In the genomic region with DNA sequence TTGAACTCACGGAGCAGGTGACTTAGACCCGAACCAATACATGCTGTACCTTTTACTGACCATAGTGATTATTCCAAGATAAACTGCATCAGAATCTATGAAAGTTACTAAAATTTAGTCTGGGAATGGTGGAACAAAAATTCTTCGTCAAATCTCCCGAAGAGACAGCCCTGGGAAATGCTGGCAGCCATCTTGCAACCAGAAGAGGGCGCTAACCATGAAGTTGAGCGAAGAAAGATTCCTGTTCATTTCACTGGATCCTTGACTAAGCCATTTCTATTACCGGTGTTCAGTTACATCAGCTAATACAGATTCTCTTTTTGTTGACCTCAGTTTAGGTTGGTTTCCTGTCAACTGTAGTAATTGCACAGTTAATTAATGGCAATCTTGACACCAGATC, we compare ENCODE assay signal across 12 cellular contexts.
A peak's percentile ranks its signal among the peaks of the same experiment; 100 is the strongest.
DNase-seq lines count a peak whose midpoint lies in the region; ATAC-seq, FAIRE-seq and TF ChIP-seq lines count a peak whose summit lies in the region.
"Had no signal": no experiment of that assay in that cellular context is flagged by ENCODE, and none has a peak within 500 bp of the region (broad histone marks: within the 10 kb centered on the region; RNA-seq: fewer than 3 reads in every experiment).

No MANE protein-coding gene starts in this region.

- no peak overlapping the region for H3K4me2 ChIP-seq in keratinocyte (ENCODE audit: control insufficient read depth, extremely low read depth, insufficient read depth, low read depth, low read length)

- no peaks in the 10 kb centered on the region for H3K4me1 Mint-ChIP-seq in CD4-positive, alpha-beta T cell (ENCODE audit: low read depth)
- H3K4me1 Mint-ChIP-seq: activated naive CD8-positive, alpha-beta T cell treated with anti-CD3 and anti-CD28 coated beads, Interleukin-2, amount 10 ng/mL, durations not matched to agents 7 days and 5 days had no signal

- TF ChIP-seq POLR2A in GM12892 (IDR thresholded peaks at IDR 0.05; ENCODE audit: low read depth, low read length) (no peak), spleen (IDR thresholded peaks at IDR 0.05) (no peak)

- peak; percentile 13 for TF ChIP-seq CTCF in CD4-positive, alpha-beta T cell (IDR thresholded peaks at IDR 0.05)
- TF ChIP-seq CTCF in keratinocyte (optimal IDR thresholded peaks at IDR 0.05 in 1 of 3, IDR thresholded peaks at IDR 0.05 in 1 of 3, conservative IDR thresholded peaks at IDR 0.05 in 1 of 3; ENCODE audit: extremely low read depth in 1 of 3, insufficient read depth in 2 of 3, low read length in 3 of 3) (peak; percentile 37 to 58 (median 41)), spleen (IDR thresholded peaks at IDR 0.05 in 8 of 11, conservative IDR thresholded peaks at IDR 0.05 in 3 of 11) (no peak)

- H3K9ac ChIP-seq in keratinocyte (ENCODE audit: control insufficient read depth, extremely low read depth, insufficient read depth, low read length): no peak overlapping the region

- H3K27ac ChIP-seq in CD4-positive, alpha-beta T cell (ENCODE audit: low read depth, low read length): no peak overlapping the region
- H3K27ac ChIP-seq in keratinocyte (ENCODE audit: control insufficient read depth, insufficient read depth, low read length) (no peak overlapping the region), spleen (no peak overlapping the region)

- ATAC-seq in CD4-positive, alpha-beta T cell (ENCODE audit: poor library complexity): no peak

- H3K36me3 ChIP-seq in keratinocyte (ENCODE audit: control insufficient read depth in 2 of 2, extremely low read depth in 1 of 2, insufficient read depth in 2 of 2, low read length in 2 of 2) (no peaks in the 10 kb centered on the region), spleen (peaks cover 0 to 25% (median 0%) of the 10 kb centered on the region in 6 donors)

- no peaks in the 10 kb centered on the region for H3K9me3 Mint-ChIP-seq in CD4-positive, alpha-beta T cell
- H3K9me3 Mint-ChIP-seq: activated naive CD8-positive, alpha-beta T cell treated with anti-CD3 and anti-CD28 coated beads, Interleukin-2, amount 10 ng/mL, durations not matched to agents 7 days and 5 days had no signal

- H3K27me3 Mint-ChIP-seq in CD4-positive, alpha-beta T cell: no peaks in the 10 kb centered on the region
- H3K27me3 Mint-ChIP-seq: activated naive CD8-positive, alpha-beta T cell treated with anti-CD3 and anti-CD28 coated beads, Interleukin-2, amount 10 ng/mL, durations not matched to agents 7 days and 5 days had no signal

- intact Hi-C loops in CD4-positive, alpha-beta T cell (cut with DNase I, micrococcal nuclease): loop anchor here in 1 of 2 experiments (10.0 kb wide), 1 partner anchor 524 kb away; no protein-coding TSS in a partner anchor
- intact Hi-C loops in spleen (cut with DNase I; ENCODE audit: low total_unique reads): no loop called here

- CTCF ChIA-PET in CD4-positive, alpha-beta T cell (lab: Charles Lee): no interaction called here

- H3K4me3 ChIP-seq in keratinocyte (ENCODE audit: control insufficient read depth in 2 of 3, extremely low read depth in 1 of 3, insufficient read depth in 2 of 3, low read depth in 1 of 3, low read length in 3 of 3) (no peak overlapping the region), spleen (no peak overlapping the region)

- POLR2A ChIA-PET in CD4-positive, alpha-beta T cell (lab: Charles Lee): no interaction called here

- H3K36me3 Mint-ChIP-seq in CD4-positive, alpha-beta T cell (ENCODE audit: low read depth): peaks cover 45% of the 10 kb centered on the region

- in situ Hi-C loops in SK-MEL-5 (cut with HindIII; ENCODE audit: low pct_unique_long_range_greater_than_20kb, low sequenced_read_pairs): no loop called here

- FAIRE-seq in GM12892 (lab: Jason Lieb, UNC) (peak; percentile 17), keratinocyte (lab: Jason Lieb, UNC) (no peak)

- no peak overlapping the region for H3K27ac Mint-ChIP-seq in CD4-positive, alpha-beta T cell
- H3K27ac Mint-ChIP-seq: activated naive CD8-positive, alpha-beta T cell treated with anti-CD3 and anti-CD28 coated beads, Interleukin-2, amount 10 ng/mL, durations not matched to agents 7 days and 5 days had no signal

- no peak overlapping the region for H3K4me3 Mint-ChIP-seq in CD4-positive, alpha-beta T cell
- H3K4me3 Mint-ChIP-seq: activated naive CD8-positive, alpha-beta T cell treated with anti-CD3 and anti-CD28 coated beads, Interleukin-2, amount 10 ng/mL, durations not matched to agents 7 days and 5 days had no signal

- H3K79me2 ChIP-seq in keratinocyte (ENCODE audit: control insufficient read depth, insufficient read depth, low read length): no peaks in the 10 kb centered on the region

- H2AFZ ChIP-seq in keratinocyte (ENCODE audit: control insufficient read depth, low read length): no peak overlapping the region

- no peak for DNase-seq in CD4-positive, alpha-beta T cell
- DNase-seq in GM12892 (ENCODE audit: insufficient read length) (no peak), SK-MEL-5 (ENCODE audit: low read depth, low spot score) (peak; percentile 69), keratinocyte (ENCODE audit: low read depth, low spot score) (no peak), spleen (no peak), UCSD-AML1 (lab: John Stamatoyannopoulos, UW; ENCODE audit: unreplicated experiment) (no peak)
- no peak for DNase-seq in stimulated activated naive CD4-positive, alpha-beta T cell (lab: John Stamatoyannopoulos, UW)
- DNase-seq in activated naive CD4-positive, alpha-beta T cell treated with anti-CD3 and anti-CD28 coated beads, Interleukin-2, amount 50 U/mL, for 16 hours: no peak
- DNase-seq: activated naive CD8-positive, alpha-beta T cell treated with anti-CD3 and anti-CD28 coated beads, Interleukin-2, amount 10 ng/mL, durations not matched to agents 7 days and 5 days; foreskin melanocyte; NCI-H226; stimulated activated CD4-positive, alpha-beta T cell treated with anti-CD3 and anti-CD28 coated beads, Interleukin-4, amount 100 ng/mL, for 4 hours had no signal

- dilution Hi-C loops in keratinocyte (cut with MboI; ENCODE audit: extremely low pct_ligation_motif_present, low sequenced_read_pairs): no loop called here

- H4K20me1 ChIP-seq in keratinocyte (ENCODE audit: control insufficient read depth, extremely low read depth, insufficient read depth, low read length): no peaks in the 10 kb centered on the region

- no peaks in the 10 kb centered on the region for H3K4me1 ChIP-seq in keratinocyte (ENCODE audit: control insufficient read depth, extremely low read depth, insufficient read depth, low read length)
- peaks cover 0 to 17% (median 0%) of the 10 kb centered on the region in 6 donors for H3K4me1 ChIP-seq in spleen

- H3K9me1 ChIP-seq in keratinocyte (ENCODE audit: control insufficient read depth, extremely low read depth, insufficient read depth, low read length): no peaks in the 10 kb centered on the region

- H3K9me3 ChIP-seq in CD4-positive, alpha-beta T cell (ENCODE audit: control insufficient read depth, low read length): no peaks in the 10 kb centered on the region
- no peaks in the 10 kb centered on the region for H3K9me3 ChIP-seq in keratinocyte (ENCODE audit: control insufficient read depth, low read depth, low read length)
- H3K9me3 ChIP-seq in spleen: no peaks in the 10 kb centered on the region

- no peaks in the 10 kb centered on the region for H3K27me3 ChIP-seq in CD4-positive, alpha-beta T cell (ENCODE audit: control insufficient read depth, insufficient read depth, low read length)
- H3K27me3 ChIP-seq in keratinocyte (ENCODE audit: control insufficient read depth, extremely low read depth, insufficient read depth, low read length) (no peaks in the 10 kb centered on the region), spleen (replicated peaks in 1 of 7) (no peaks in the 10 kb centered on the region)

- 91 to 95% (median 94%) methylated on average over 7 of the region's 7 CpGs for WGBS in spleen, 5 donors

Comparison
In these comparisons a context has a peak if more than half of its experiments do, and no peak if none do; other contexts are left out.
1. CTCF ChIP-seq: peak in CD4-positive, alpha-beta T cell (single experiment) and keratinocyte (3 of 3); none in spleen (0 of 11).